In genomic region chr6:106360989-106361430, GRCh38 we compare ENCODE assay signal across 8 cellular contexts. TPM values are rescaled to one million over a fixed set of nuclear protein-coding genes. Genes with fewer than 3 reads are reported as not detected.
DNase-seq lines count a peak whose midpoint lies in the region; ATAC-seq and TF ChIP-seq lines count a peak whose summit lies in the region.

No MANE protein-coding gene starts in this region.

- no peak for TF ChIP-seq CTCF in endothelial cell (IDR thresholded peaks at IDR 0.05; ENCODE audit: unreplicated experiment)
- TF ChIP-seq CTCF in neural crest cell (conservative IDR thresholded peaks at IDR 0.05) = no peak

- peaks cover 8% of the 10 kb centered on the region for H3K27me3 Mint-ChIP-seq in endothelial cell (ENCODE audit: unreplicated experiment)
- H3K27me3 Mint-ChIP-seq in neural crest cell (ENCODE audit: low read depth) = peaks cover 78% of the 10 kb centered on the region

- H3K27ac Mint-ChIP-seq in endothelial cell (ENCODE audit: unreplicated experiment) (no peak overlapping the region), neural crest cell (ENCODE audit: unreplicated experiment) (no peak overlapping the region)

- H3K4me3 Mint-ChIP-seq in endothelial cell (ENCODE audit: unreplicated experiment) = peak overlapping the region; percentile 51
- peak overlapping the region; percentile 84 for H3K4me3 Mint-ChIP-seq in neural crest cell

- peaks cover 4% of the 10 kb centered on the region for H3K4me1 Mint-ChIP-seq in endothelial cell (ENCODE audit: unreplicated experiment)
- peaks cover 6% of the 10 kb centered on the region for H3K4me1 Mint-ChIP-seq in neural crest cell

- H3K36me3 Mint-ChIP-seq in endothelial cell (ENCODE audit: low read depth, unreplicated experiment) (peaks cover 3% of the 10 kb centered on the region), neural crest cell (ENCODE audit: low read depth) (no peaks in the 10 kb centered on the region)

- no peaks in the 10 kb centered on the region for H3K9me3 Mint-ChIP-seq in endothelial cell (ENCODE audit: unreplicated experiment)
- H3K9me3 Mint-ChIP-seq in neural crest cell = no peaks in the 10 kb centered on the region

- ATAC-seq in GM19023 (IDR thresholded peaks at IDR 0.05; ENCODE audit: unreplicated experiment) (peak; percentile 49), HG03108 (IDR thresholded peaks at IDR 0.05; ENCODE audit: unreplicated experiment) (peak; percentile 26)

- peak; percentile 42 for DNase-seq in activated CD4-positive, CD25-positive, alpha-beta regulatory T cell treated with anti-CD3 and anti-CD28 coated beads, Interleukin-2, amount 50 U/mL, for 72 hours
- DNase-seq in endothelial cell (ENCODE audit: low spot score) (peak; percentile 28), neural crest cell (ENCODE audit: low read depth, low spot score) (peak; percentile 2), SW 1271 (lab: John Stamatoyannopoulos, UW) (no peak), ureter (ENCODE audit: low spot score) (no peak), NCI-H2081 (lab: John Stamatoyannopoulos, UW) (no peak)

RNA-seq across cellular contexts. Expression of gene CRYBG1, which starts 0.5 kb away (rescaled TPM):
- total RNA-seq in endothelial cell (ENCODE audit: unreplicated experiment) (0.08 TPM), neural crest cell (0.07 TPM in 1 of 2 replicates, not detected in the other), ureter (107 TPM)

RNA-seq across cellular contexts. Expression of gene ATG5, which starts 35.5 kb away (rescaled TPM):
- 27.5 TPM for total RNA-seq in endothelial cell (ENCODE audit: unreplicated experiment)
- total RNA-seq in neural crest cell = 22.5 and 22.8 TPM in 2 replicates
- 45.0 TPM for total RNA-seq in ureter

Comparison
In these comparisons a context has a peak if more than half of its experiments do, and no peak if none do; other contexts are left out.
1. DNase-seq: peak in activated CD4-positive, CD25-positive, alpha-beta regulatory T cell treated with anti-CD3 and anti-CD28 coated beads, Interleukin-2, amount 50 U/mL, for 72 hours (single experiment), endothelial cell (single experiment) and neural crest cell (single experiment); none in SW 1271 (0 of 2), ureter (single experiment) and NCI-H2081 (0 of 2).
2. RNA of gene CRYBG1, which starts 0.5 kb away (total RNA-seq): 107 TPM in ureter (single experiment); 0.08 TPM in endothelial cell (single experiment) and 0.07 TPM in neural crest cell; every median in the first group is over 100 times any median in the second.